In the genomic region with DNA sequence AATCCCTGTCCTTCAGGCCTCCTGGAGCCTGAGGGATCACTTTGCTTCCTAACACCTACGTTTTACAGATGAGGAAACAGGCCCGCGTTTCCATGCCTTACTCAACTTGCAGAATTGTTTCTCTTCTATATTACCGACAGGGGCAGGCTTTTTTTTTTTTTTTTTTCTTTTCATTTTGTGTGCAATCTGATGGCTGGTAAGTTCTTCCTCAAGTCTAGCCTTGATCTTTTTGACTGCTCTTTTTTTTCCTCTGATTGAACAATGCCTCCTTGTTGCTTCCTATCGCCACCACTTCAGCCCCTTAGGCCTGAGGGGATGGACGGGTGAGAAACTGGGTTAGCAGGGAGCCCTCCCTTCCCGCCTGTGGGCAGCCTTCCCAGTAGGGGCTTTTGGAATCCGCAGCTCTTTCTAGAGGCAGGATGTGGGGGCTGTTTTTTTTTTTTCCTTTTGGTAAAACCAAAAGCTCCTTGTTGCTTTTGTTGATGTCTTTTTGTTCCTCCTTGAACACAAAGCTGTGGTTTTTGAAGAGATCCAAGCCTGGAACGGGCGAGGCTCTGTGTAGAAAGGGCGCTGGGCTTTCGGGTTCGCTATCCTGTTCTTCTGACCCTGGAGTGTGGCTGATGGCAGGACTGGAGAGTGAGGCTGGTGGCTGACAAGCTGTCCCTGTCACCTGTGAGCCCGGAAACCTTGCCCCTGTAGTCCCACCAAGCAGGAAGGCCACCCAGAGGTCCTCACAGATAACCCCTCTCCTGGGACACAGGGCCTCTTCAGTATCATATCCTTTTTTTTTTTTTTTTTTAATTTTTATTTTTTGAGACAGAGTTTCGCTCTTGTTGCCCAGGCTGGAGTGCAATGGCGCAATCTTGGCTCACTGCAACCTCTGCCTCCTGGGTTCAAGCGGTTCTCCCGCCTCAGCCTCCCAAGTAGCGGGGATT, we compare ENCODE assay signal across 9 cellular contexts. TPM values are rescaled to one million over a fixed set of nuclear protein-coding genes. Genes with fewer than 3 reads are reported as not detected.
A peak's percentile ranks its signal among the peaks of the same experiment; 100 is the strongest.
DNase-seq lines count a peak whose midpoint lies in the region; ATAC-seq and TF ChIP-seq lines count a peak whose summit lies in the region.
"Had no signal": no experiment of that assay in that cellular context is flagged by ENCODE, and none has a peak within 500 bp of the region (broad histone marks: within the 10 kb centered on the region; RNA-seq: fewer than 3 reads in every experiment).

No MANE protein-coding gene starts in this region.

- H3K27ac Mint-ChIP-seq in activated CD8-positive, alpha-beta T cell treated with anti-CD3 and anti-CD28 coated beads for 36 hours: peak overlapping the region; percentile 85

- H3K9ac ChIP-seq in SK-N-SH: no peak overlapping the region

- H3K27me3 ChIP-seq in HAP-1 (ENCODE audit: low read depth) (no peaks in the 10 kb centered on the region), sigmoid colon (no peaks in the 10 kb centered on the region), SK-N-SH (ENCODE audit: insufficient read depth) (no peaks in the 10 kb centered on the region)

- peak overlapping the region; percentile 50 to 74 (median 66) for H3K27ac ChIP-seq in sigmoid colon
- H3K27ac ChIP-seq in SK-N-SH (ENCODE audit: low read depth in 2 of 2, low read length in 1 of 2): no peak overlapping the region

- H3K4me3 Mint-ChIP-seq in activated CD8-positive, alpha-beta T cell treated with anti-CD3 and anti-CD28 coated beads for 36 hours: peak overlapping the region; percentile 57

- no peak for TF ChIP-seq RAD21 in SK-N-SH (IDR thresholded peaks at IDR 0.05; ENCODE audit: low read length)

- peak; percentile 64 for TF ChIP-seq CTCF in activated CD8-positive, alpha-beta T cell treated with anti-CD3 and anti-CD28 coated beads for 36 hours (IDR thresholded peaks at IDR 0.05)
- TF ChIP-seq CTCF in sigmoid colon (IDR thresholded peaks at IDR 0.05) (no peak), SK-N-SH (IDR thresholded peaks at IDR 0.05) (no peak), mucosa of descending colon (IDR thresholded peaks at IDR 0.05) (no peak)

- no peaks in the 10 kb centered on the region for H3K27me3 Mint-ChIP-seq in activated CD8-positive, alpha-beta T cell treated with anti-CD3 and anti-CD28 coated beads for 36 hours

- H3K4me2 ChIP-seq in SK-N-SH: no peak overlapping the region

- H3K4me3 ChIP-seq in HAP-1 (no peak overlapping the region), sigmoid colon (no peak overlapping the region), SK-N-SH (ENCODE audit: low read depth in 2 of 2, low read length in 1 of 2) (no peak overlapping the region), mucosa of descending colon (no peak overlapping the region)

- ATAC-seq in activated CD8-positive, alpha-beta T cell treated with anti-CD3 and anti-CD28 coated beads for 36 hours: no peak
- ATAC-seq in GM19328 (IDR thresholded peaks at IDR 0.05; ENCODE audit: unreplicated experiment) (no peak), mucosa of descending colon (no peak)

- 58 to 73% methylated on average over 19 of the region's 19 CpGs for WGBS in sigmoid colon, 2 donors
- 87% methylated on average over 19 of the region's 19 CpGs for WGBS in SK-N-SH (ENCODE audit: low lambda C conversion rate)

- no peak for TF ChIP-seq POLR2A in sigmoid colon (IDR thresholded peaks at IDR 0.05)

- peaks cover 89% of the 10 kb centered on the region for H4K20me1 ChIP-seq in SK-N-SH (ENCODE audit: insufficient read depth)

- intact Hi-C loops in activated CD8-positive, alpha-beta T cell treated with anti-CD3 and anti-CD28 coated beads for 36 hours (cut with micrococcal nuclease): no loop called here
- intact Hi-C loops in sigmoid colon (cut with DNase I) (no loop called here), mucosa of descending colon (cut with DNase I, micrococcal nuclease) (no loop called here)

- DNase-seq in HAP-1 (ENCODE audit: low spot score in 2 of 2) (peak; percentile 37 to 63), foreskin melanocyte (peak; percentile 99), sigmoid colon (no peak), SK-N-SH (no peak), dedifferentiated amniotic fluid mesenchymal stem cell (ENCODE audit: extremely low spot score) (no peak), mucosa of descending colon (no peak)
- DNase-seq in activated CD8-positive, alpha-beta T cell treated with anti-CD3 and anti-CD28 coated beads for 36 hours: no peak
- DNase-seq: NCI-H748 treated with DMSO at 0.1 percent for 48 hours had no signal

- no peaks in the 10 kb centered on the region for H3K9me3 Mint-ChIP-seq in activated CD8-positive, alpha-beta T cell treated with anti-CD3 and anti-CD28 coated beads for 36 hours

- H3K4me1 ChIP-seq in HAP-1: peaks cover 41% of the 10 kb centered on the region
- H3K4me1 ChIP-seq in sigmoid colon: peaks cover 0 to 90% (median 72%) of the 10 kb centered on the region in 4 donors
- H3K4me1 ChIP-seq in SK-N-SH (ENCODE audit: control insufficient read depth in 1 of 2, insufficient read depth in 2 of 2, low read depth in 1 of 2, low read length in 1 of 2): peaks cover 21 to 38% of the 10 kb centered on the region in 2 experiments; a peak in 3 of 4 replicates
- peaks cover 79% of the 10 kb centered on the region for H3K4me1 ChIP-seq in mucosa of descending colon (ENCODE audit: low read depth)

- no peak overlapping the region for H2AFZ ChIP-seq in SK-N-SH (ENCODE audit: low read depth)

- H3K9me3 ChIP-seq in HAP-1 (no peaks in the 10 kb centered on the region), sigmoid colon (no peaks in the 10 kb centered on the region), SK-N-SH (no peaks in the 10 kb centered on the region), mucosa of descending colon (no peaks in the 10 kb centered on the region)

- peaks cover 73% of the 10 kb centered on the region for H3K36me3 Mint-ChIP-seq in activated CD8-positive, alpha-beta T cell treated with anti-CD3 and anti-CD28 coated beads for 36 hours (ENCODE audit: low read depth)

- H3K4me1 Mint-ChIP-seq in activated CD8-positive, alpha-beta T cell treated with anti-CD3 and anti-CD28 coated beads for 36 hours (ENCODE audit: low read depth): peaks cover 85% of the 10 kb centered on the region

- H3K36me3 ChIP-seq in HAP-1 (replicated peaks) (peaks cover 25% of the 10 kb centered on the region), sigmoid colon (peaks cover 0 to 22% (median 9%) of the 10 kb centered on the region in 4 donors), SK-N-SH (replicated peaks in 1 of 2; ENCODE audit: control insufficient read depth in 1 of 2, insufficient read depth in 2 of 2, low read length in 1 of 2) (peaks cover 19 to 57% of the 10 kb centered on the region in 2 experiments), mucosa of descending colon (ENCODE audit: low read depth) (no peaks in the 10 kb centered on the region)

- peaks cover 33% of the 10 kb centered on the region for H3F3A ChIP-seq in SK-N-SH (replicated peaks; ENCODE audit: insufficient read depth)

- POLR2A ChIA-PET in activated CD8-positive, alpha-beta T cell treated with anti-CD3 and anti-CD28 coated beads for 36 hours (lab: Charles Lee): interaction anchor here (1.0 to 8.1 kb wide), 6 partner anchors 9 to 42 kb away, joined by 3 to 91 read pairs (median 5); a partner anchor contains a TSS
- POLR2A ChIA-PET in SK-N-SH (lab: Yijun Ruan, JAX): interaction anchor here (1.4 kb wide), 1 partner anchor 13 kb away, joined by 4 read pairs; no protein-coding TSS in a partner anchor

- peaks cover 93% of the 10 kb centered on the region for H3K79me2 ChIP-seq in SK-N-SH (ENCODE audit: insufficient read depth)

- TF ChIP-seq EP300 in sigmoid colon (IDR thresholded peaks at IDR 0.05) (no peak), SK-N-SH (IDR thresholded peaks at IDR 0.05; ENCODE audit: borderline replicate concordance in 1 of 2, low read depth in 1 of 2, low read length in 1 of 2) (no peak)

- CTCF ChIA-PET in activated CD8-positive, alpha-beta T cell treated with anti-CD3 and anti-CD28 coated beads for 36 hours (lab: Charles Lee): interaction anchor here (0.7 to 2.7 kb wide), 3 partner anchors 10 to 41 kb away, joined by 3 to 9 read pairs (median 4); no protein-coding TSS in a partner anchor
- CTCF ChIA-PET in SK-N-SH (lab: Yijun Ruan, JAX): no interaction called here

- in situ Hi-C loops in HAP-1 (cut with MboI; ENCODE audit: low sequenced_read_pairs): no loop called here

- no peaks in the 10 kb centered on the region for H3K9me2 ChIP-seq in SK-N-SH

TF ChIP-seq in SK-N-SH, 30 proteins besides CTCF, POLR2A, EP300 and RAD21 (continues in another document):
- TF ChIP-seq CHD2 (IDR thresholded peaks at IDR 0.05; ENCODE audit: low read length, partially characterized antibody): no peak
- TF ChIP-seq, protein P1, sequence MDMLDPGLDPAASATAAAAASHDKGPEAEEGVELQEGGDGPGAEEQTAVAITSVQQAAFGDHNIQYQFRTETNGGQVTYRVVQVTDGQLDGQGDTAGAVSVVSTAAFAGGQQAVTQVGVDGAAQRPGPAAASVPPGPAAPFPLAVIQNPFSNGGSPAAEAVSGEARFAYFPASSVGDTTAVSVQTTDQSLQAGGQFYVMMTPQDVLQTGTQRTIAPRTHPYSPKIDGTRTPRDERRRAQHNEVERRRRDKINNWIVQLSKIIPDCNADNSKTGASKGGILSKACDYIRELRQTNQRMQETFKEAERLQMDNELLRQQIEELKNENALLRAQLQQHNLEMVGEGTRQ (IDR thresholded peaks at IDR 0.05; ENCODE audit: borderline replicate concordance, low read depth, low read length): no peak
- no peak for TF ChIP-seq ELF1 (IDR thresholded peaks at IDR 0.05)

RNA-seq across cellular contexts. Expression of a gene that starts 14.0 kb away (rescaled TPM):
- total RNA-seq in activated CD8-positive, alpha-beta T cell treated with anti-CD3 and anti-CD28 coated beads for 36 hours: 100 to 1,000 TPM; 135 to 139 TPM
- total RNA-seq in sigmoid colon: 10 to 100 TPM; 27.6 to 64.8 (median 42.2) TPM
- 100 to 1,000 TPM; 122 to 205 (median 182) TPM for polyA plus RNA-seq in sigmoid colon
- 79.7 and 102 TPM in 2 replicates for polyA plus RNA-seq in SK-N-SH (2012; rRNA removed)
- polyA plus RNA-seq in SK-N-SH (2012; cell fraction: cytosol; rRNA removed): 59.0 and 70.3 TPM in 2 replicates
- 88.9 and 142 TPM in 2 replicates for polyA plus RNA-seq in SK-N-SH (2012; cell fraction: nucleus; rRNA removed)
- total RNA-seq in mucosa of descending colon: 100 to 1,000 TPM; 163 to 286 (median 276) TPM

RNA-seq across cellular contexts. Expression of a gene that starts 30.3 kb away (rescaled TPM):
- 1,000 to 10,000 TPM; 1,908 to 1,957 TPM for total RNA-seq in activated CD8-positive, alpha-beta T cell treated with anti-CD3 and anti-CD28 coated beads for 36 hours
- total RNA-seq in sigmoid colon: 1,000 to 10,000 TPM; 1,692 to 2,841 (median 2,464) TPM
- polyA plus RNA-seq in sigmoid colon: 1,000 to 10,000 TPM; 2,289 to 3,780 (median 2,728) TPM
- 2,658 and 2,763 TPM in 2 replicates for polyA plus RNA-seq in SK-N-SH (2012; rRNA removed)
- polyA plus RNA-seq in SK-N-SH (2012; cell fraction: cytosol; rRNA removed): 3,488 and 4,696 TPM in 2 replicates
- polyA plus RNA-seq in SK-N-SH (2012; cell fraction: nucleus; rRNA removed): 540 and 582 TPM in 2 replicates
- total RNA-seq in mucosa of descending colon: 1,000 to 10,000 TPM in 1 of 3 donors, 100 to 1,000 TPM in 2; 838 to 1,044 (median 919) TPM

RNA-seq across cellular contexts. Expression of a gene that starts 58.7 kb away (rescaled TPM):
- 10 to 100 TPM; 19.7 to 20.1 TPM for total RNA-seq in activated CD8-positive, alpha-beta T cell treated with anti-CD3 and anti-CD28 coated beads for 36 hours
- total RNA-seq in sigmoid colon (10 to 100 TPM; 15.6 to 32.4 (median 17.3) TPM), mucosa of descending colon (10 to 100 TPM; 21.7 to 26.5 (median 25.6) TPM)
- polyA plus RNA-seq in sigmoid colon (10 to 100 TPM; 11.3 to 16.4 (median 11.4) TPM), SK-N-SH (2012; rRNA removed) (15.6 and 21.2 TPM in 2 replicates)
- polyA plus RNA-seq in SK-N-SH (2012; cell fraction: cytosol; rRNA removed): 12.0 and 12.4 TPM in 2 replicates
- 63.5 and 64.6 TPM in 2 replicates for polyA plus RNA-seq in SK-N-SH (2012; cell fraction: nucleus; rRNA removed)

Comparison
In these comparisons a context has a peak if more than half of its experiments do, and no peak if none do; other contexts are left out.
1. DNase-seq: peak in HAP-1 (2 of 2) and foreskin melanocyte (single experiment); none in activated CD8-positive, alpha-beta T cell treated with anti-CD3 and anti-CD28 coated beads for 36 hours (single experiment), sigmoid colon (single experiment), SK-N-SH (single experiment), dedifferentiated amniotic fluid mesenchymal stem cell (single experiment) and mucosa of descending colon (0 of 3).
2. H3K27ac ChIP-seq: peak in sigmoid colon (4 of 4); none in SK-N-SH (0 of 2).